In the genomic region with DNA sequence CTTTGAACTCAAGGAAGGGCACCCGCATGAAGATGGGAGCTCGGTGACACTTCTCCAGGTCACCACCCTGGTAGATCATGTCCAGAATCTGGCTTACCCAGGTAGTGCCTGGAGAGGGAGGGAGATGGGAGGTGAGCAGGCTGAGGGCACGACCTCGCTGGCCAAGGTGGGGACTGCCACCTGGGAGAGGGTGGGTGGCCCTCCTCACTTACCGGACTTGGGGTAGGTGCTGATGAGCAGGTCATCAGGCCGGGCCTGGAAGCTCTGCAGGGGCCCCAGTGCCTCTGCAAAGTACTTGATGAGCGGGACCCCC, we compare ENCODE assay signal across 8 cellular contexts. TPM values are rescaled to one million over a fixed set of nuclear protein-coding genes. Genes with fewer than 3 reads are reported as not detected.
"Had no signal": no experiment of that assay in that cellular context is flagged by ENCODE, and none has a peak within 500 bp of the region (broad histone marks: within the 10 kb centered on the region; RNA-seq: fewer than 3 reads in every experiment).

No MANE protein-coding gene starts in this region.

RNA-seq across cellular contexts. Expression of a gene that starts 11.6 kb away (rescaled TPM):
- total RNA-seq: astrocyte, M059J, PC-3, SJSA1 had no signal

RNA-seq across cellular contexts. Expression of a gene that starts 29.4 kb away (rescaled TPM):
- total RNA-seq: adrenal gland, astrocyte, breast epithelium, K562, M059J, SJSA1 had no signal
- polyA plus RNA-seq: adrenal gland, SK-N-SH had no signal
